8 cellular contexts compared by ENCODE assay signal in the genomic region with DNA sequence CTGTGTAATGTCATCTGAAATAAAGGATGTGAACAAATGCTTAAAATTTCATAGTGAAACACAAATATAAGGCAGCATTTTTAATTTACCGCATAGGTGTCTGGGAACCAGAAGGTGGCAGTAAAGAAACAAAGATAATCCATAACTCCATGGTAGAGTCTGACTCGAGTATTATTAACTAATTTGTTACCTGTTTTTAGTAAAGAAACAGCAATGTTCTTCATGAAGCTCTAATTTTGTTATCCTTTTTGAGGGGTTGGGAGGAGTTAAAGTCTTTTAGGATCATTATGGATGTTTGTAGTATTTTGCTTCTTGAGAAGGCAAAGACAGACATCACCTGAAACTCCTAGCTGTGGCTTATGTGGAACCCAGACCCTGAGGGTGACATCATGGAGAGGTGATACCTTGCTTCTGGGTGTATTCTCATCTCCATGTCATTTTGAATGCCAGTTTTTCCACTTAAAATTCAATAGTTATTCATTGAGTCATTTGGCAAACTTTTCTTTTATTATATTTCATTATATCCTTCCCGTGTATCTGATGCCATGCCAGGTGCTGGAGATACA.
DNase-seq lines count a peak whose midpoint lies in the region; ATAC-seq and TF ChIP-seq lines count a peak whose summit lies in the region.
"Had no signal": no experiment of that assay in that cellular context is flagged by ENCODE, and none has a peak within 500 bp of the region (broad histone marks: within the 10 kb centered on the region; RNA-seq: fewer than 3 reads in every experiment).

No MANE protein-coding gene starts in this region.

- peaks cover 4% of the 10 kb centered on the region for H3K4me1 Mint-ChIP-seq in T-helper 17 cell
- peaks cover 6% of the 10 kb centered on the region for H3K4me1 Mint-ChIP-seq in progenitor cell of endocrine pancreas (ENCODE audit: low read depth)
- H3K4me1 Mint-ChIP-seq: activated B cell treated with CpG ODN at 0.5 μM for 24 hours had no signal

- H3K9me3 ChIP-seq in T-helper 17 cell (ENCODE audit: control insufficient read depth, low read length, poor library complexity, severe bottlenecking), result no peaks in the 10 kb centered on the region

- H3K27ac Mint-ChIP-seq in T-helper 17 cell (no peak overlapping the region), progenitor cell of endocrine pancreas (no peak overlapping the region)
- H3K27ac Mint-ChIP-seq: activated B cell treated with CpG ODN at 0.5 μM for 24 hours had no signal

- no peaks in the 10 kb centered on the region for H3K9me3 Mint-ChIP-seq in progenitor cell of endocrine pancreas (ENCODE audit: low read depth)
- H3K9me3 Mint-ChIP-seq: activated B cell treated with CpG ODN at 0.5 μM for 24 hours had no signal

- TF ChIP-seq CTCF in progenitor cell of endocrine pancreas (IDR thresholded peaks at IDR 0.05; ENCODE audit: unreplicated experiment), result peak; percentile 76

- peaks cover 6% of the 10 kb centered on the region for H3K36me3 Mint-ChIP-seq in T-helper 17 cell (ENCODE audit: low read depth)
- no peaks in the 10 kb centered on the region for H3K36me3 Mint-ChIP-seq in progenitor cell of endocrine pancreas (ENCODE audit: insufficient read depth)

- ATAC-seq in T-helper 17 cell, result peak; percentile 44
- ATAC-seq in GM21360 (IDR thresholded peaks at IDR 0.05; ENCODE audit: unreplicated experiment), result no peak

- H3K4me3 Mint-ChIP-seq in T-helper 17 cell (no peak overlapping the region), progenitor cell of endocrine pancreas (ENCODE audit: low read depth) (no peak overlapping the region)
- H3K4me3 Mint-ChIP-seq: activated B cell treated with CpG ODN at 0.5 μM for 24 hours had no signal

- no peaks in the 10 kb centered on the region for H3K27me3 Mint-ChIP-seq in T-helper 17 cell
- peaks cover 5% of the 10 kb centered on the region for H3K27me3 Mint-ChIP-seq in progenitor cell of endocrine pancreas
- H3K27me3 Mint-ChIP-seq: activated B cell treated with CpG ODN at 0.5 μM for 24 hours had no signal

- peak; percentile 56 for DNase-seq in G401 (ENCODE audit: low spot score)
- DNase-seq in LHCN-M2 (ENCODE audit: low read depth), result peak; percentile 51
- DNase-seq in T-helper 17 cell, result no peak
- peak; percentile 53 for DNase-seq in fibroblast of the conjunctiva (ENCODE audit: low read depth)
- no peak for DNase-seq in progenitor cell of endocrine pancreas (ENCODE audit: low spot score, unreplicated experiment)
- DNase-seq in ecto neural progenitor cell (ENCODE audit: low spot score), result no peak
- DNase-seq: activated B cell treated with CpG ODN at 0.5 μM for 24 hours had no signal

- in situ Hi-C loops in G401 (cut with HindIII; ENCODE audit: low sequenced_read_pairs), result no loop called here

Comparison
In these comparisons a context has a peak if more than half of its experiments do, and no peak if none do; other contexts are left out.
1. DNase-seq: peak in G401 (single experiment), LHCN-M2 (single experiment) and fibroblast of the conjunctiva (single experiment); none in T-helper 17 cell (0 of 3), progenitor cell of endocrine pancreas (single experiment) and ecto neural progenitor cell (single experiment).